11 cellular contexts compared by ENCODE assay signal in genomic region chr12:115767921-115768320, GRCh38.
"Had no signal": no experiment of that assay in that cellular context is flagged by ENCODE, and none has a peak within 500 bp of the region (broad histone marks: within the 10 kb centered on the region; RNA-seq: fewer than 3 reads in every experiment).

No MANE protein-coding gene starts in this region.

- H3K4me1 ChIP-seq: HAP-1 had no signal

- H3K9me3 ChIP-seq: HAP-1 had no signal

- FAIRE-seq: H1, H54 had no signal

- H2AFZ ChIP-seq: GM23248, GM23338 had no signal

- H3K36me3 ChIP-seq: HAP-1 had no signal

- H3K9ac ChIP-seq: GM23248 had no signal

- H3K27ac ChIP-seq: GM23248 had no signal

- ATAC-seq: GM23338, HCT116 had no signal

- H3K4me2 ChIP-seq: GM23338 had no signal

- DNase-seq: GM23248, GOT3, H7, H9, HCEC 1CT, HFFc6 had no signal

- H3K4me3 ChIP-seq: GM23248, GM23338, HAP-1 had no signal
